28 cellular contexts compared by ENCODE assay signal in the genomic region with DNA sequence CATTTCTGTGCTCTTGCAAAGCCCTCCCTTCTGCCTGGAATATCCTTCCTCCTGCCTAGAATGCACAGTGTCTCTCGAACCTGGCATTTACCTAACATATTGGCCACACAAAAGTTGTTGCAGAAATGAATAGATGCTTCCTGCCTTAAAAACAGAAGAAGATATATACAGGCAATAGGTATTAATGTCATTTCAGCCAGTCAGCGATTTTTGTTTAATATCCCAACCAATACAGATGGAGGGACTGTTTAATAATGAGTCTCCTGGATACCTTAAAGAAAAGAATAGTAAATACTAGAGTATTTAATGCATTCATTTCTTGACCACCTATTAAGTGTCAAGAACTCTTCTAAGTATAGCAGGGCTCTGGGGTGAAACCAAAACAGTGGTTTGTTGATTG.
"Had no signal": no experiment of that assay in that cellular context is flagged by ENCODE, and none has a peak within 500 bp of the region (broad histone marks: within the 10 kb centered on the region; RNA-seq: fewer than 3 reads in every experiment).

No MANE protein-coding gene starts in this region.

- FAIRE-seq: endometrium, islet of Langerhans, keratinocyte had no signal

- H3K36me3 ChIP-seq: gastrocnemius medialis had no signal

- H3K4me1 Mint-ChIP-seq: endodermal cell; naive B cell; naive thymus-derived CD8-positive, alpha-beta T cell had no signal

- H3K27ac ChIP-seq: epithelial cell of prostate, esophagus squamous epithelium, gastrocnemius medialis, heart right ventricle, left lung, lower lobe of right lung had no signal

- H3K4me1 ChIP-seq: esophagus squamous epithelium, gastrocnemius medialis, heart right ventricle, left lung, lower lobe of right lung had no signal

- H3K4me3 ChIP-seq: esophagus squamous epithelium, gastrocnemius medialis, heart right ventricle, left lung, lower lobe of right lung, mucosa of descending colon had no signal

- H3K27me3 Mint-ChIP-seq: dendritic cell treated with granulocyte-macrophage colony-stimulating factor and Interleukin-4, amounts not matched to agents 40 ng/mL and 50 ng/mL, for 4 days; effector memory CD8-positive, alpha-beta T cell; naive B cell; naive thymus-derived CD8-positive, alpha-beta T cell had no signal

- DNase-seq: cortex of kidney; effector CD8-positive, alpha-beta T cell; effector memory CD8-positive, alpha-beta T cell; endodermal cell; erythroblast; esophagus squamous epithelium; foreskin fibroblast; foreskin melanocyte; gastrocnemius medialis; glutamatergic neuron; head of caudate nucleus; heart right ventricle; hippocampal formation; left cardiac atrium; left lung; left ventricle myocardium superior; lower lobe of right lung; mesenchymal stem cell; mucosa of descending colon; naive B cell; naive thymus-derived CD8-positive, alpha-beta T cell had no signal

- ATAC-seq: effector memory CD8-positive, alpha-beta T cell; esophagus mucosa; gastrocnemius medialis; heart right ventricle; left cardiac atrium; left lung; left ventricle myocardium superior; lower lobe of right lung; mucosa of descending colon; naive thymus-derived CD8-positive, alpha-beta T cell had no signal

- H3K27ac Mint-ChIP-seq: dendritic cell treated with granulocyte-macrophage colony-stimulating factor and Interleukin-4, amounts not matched to agents 40 ng/mL and 50 ng/mL, for 4 days; effector memory CD8-positive, alpha-beta T cell; endodermal cell; mesothelial cell of epicardium; naive B cell; naive thymus-derived CD8-positive, alpha-beta T cell had no signal

- H3K27me3 ChIP-seq: esophagus squamous epithelium, gastrocnemius medialis, heart right ventricle, left lung had no signal

- H3K9me3 ChIP-seq: esophagus squamous epithelium, gastrocnemius medialis, heart right ventricle, left lung, lower lobe of right lung, mucosa of descending colon had no signal

- H3K4me3 Mint-ChIP-seq: dendritic cell treated with granulocyte-macrophage colony-stimulating factor and Interleukin-4, amounts not matched to agents 40 ng/mL and 50 ng/mL, for 4 days; effector memory CD8-positive, alpha-beta T cell; endodermal cell; mesothelial cell of epicardium; naive B cell; naive thymus-derived CD8-positive, alpha-beta T cell had no signal
